ENCODE assay signal across 19 cellular contexts in the genomic region with DNA sequence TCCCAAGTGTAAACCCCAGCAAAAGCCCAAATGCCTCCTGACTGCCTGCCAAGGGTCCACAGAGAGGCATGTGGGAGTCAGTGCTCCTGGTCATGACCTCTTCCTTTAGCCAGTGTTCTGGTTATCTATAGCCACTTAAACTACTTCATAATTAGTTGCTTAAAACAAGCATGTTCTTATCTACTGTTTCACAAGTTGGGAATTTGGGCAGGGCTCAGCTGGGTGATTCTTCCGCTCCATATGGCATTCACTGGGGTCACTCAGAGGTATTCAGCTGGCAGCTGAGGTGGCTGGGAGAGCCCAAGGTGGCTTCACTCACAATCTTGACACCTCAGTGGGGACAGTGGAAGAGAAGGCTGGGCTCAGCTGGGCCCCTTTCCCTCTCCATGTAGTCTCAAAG.
DNase-seq lines count a peak whose midpoint lies in the region; ATAC-seq, FAIRE-seq and TF ChIP-seq lines count a peak whose summit lies in the region.
"Had no signal": no experiment of that assay in that cellular context is flagged by ENCODE, and none has a peak within 500 bp of the region (broad histone marks: within the 10 kb centered on the region; RNA-seq: fewer than 3 reads in every experiment).

No MANE protein-coding gene starts in this region.

- H3K9me1 ChIP-seq in K562 (ENCODE audit: control insufficient read depth, insufficient read depth, low read length): no peaks in the 10 kb centered on the region

- H3K9ac ChIP-seq in K562 (ENCODE audit: insufficient read depth in 1 of 2, low read depth in 2 of 2, low read length in 2 of 2): no peak overlapping the region
- H3K9ac ChIP-seq: BLaER1 treated with 17β-estradiol and CSF1 and Interleukin-3, amounts not matched to agents 10 nM and 100 nM; KMS-11 had no signal

- TF ChIP-seq CTCF in K562 (IDR thresholded peaks at IDR 0.05 in 2 of 3, conservative IDR thresholded peaks at IDR 0.05 in 1 of 3; ENCODE audit: insufficient read depth in 2 of 3, low read depth in 1 of 3, low read length in 3 of 3): no peak
- TF ChIP-seq CTCF in osteocyte (IDR thresholded peaks at IDR 0.05): no peak
- TF ChIP-seq CTCF in GM10266 (IDR thresholded peaks at IDR 0.05; ENCODE audit: control insufficient read depth, insufficient read depth, low read depth, missing control alignments): no peak

- no peaks in the 10 kb centered on the region for H3K79me2 ChIP-seq in K562 (ENCODE audit: control insufficient read depth, insufficient read depth, low read length)

- no TSS peak for BruUV-seq in K562 (replicated peaks; lab: Mats Ljungman, UMichigan)

- no peaks in the 10 kb centered on the region for H3K36me3 Mint-ChIP-seq in stimulated activated naive CD8-positive, alpha-beta T cell treated with anti-CD3 and anti-CD28 coated beads, Interleukin-15, Interleukin-2, amounts not matched to agents 100 ng/mL and 50 ng/mL, for 24 hours (ENCODE audit: low read depth)
- peaks cover 6% of the 10 kb centered on the region for H3K36me3 Mint-ChIP-seq in osteocyte (ENCODE audit: unreplicated experiment)
- H3K36me3 Mint-ChIP-seq: CD4-positive, CD25-positive, alpha-beta regulatory T cell had no signal

- no peak overlapping the region for H3K4me2 ChIP-seq in K562 (ENCODE audit: insufficient read depth, low read length)
- H3K4me2 ChIP-seq: BLaER1 treated with 17β-estradiol and CSF1 and Interleukin-3, amounts not matched to agents 10 nM and 100 nM; KMS-11 had no signal

- no peak for ATAC-seq in stimulated activated naive CD8-positive, alpha-beta T cell treated with anti-CD3 and anti-CD28 coated beads, Interleukin-15, amount 100 ng/mL, for 72 hours
- peak; percentile 36; the same call in 1 of the 3 replicates for ATAC-seq in K562
- ATAC-seq in GM19023 (IDR thresholded peaks at IDR 0.05; ENCODE audit: unreplicated experiment): no peak
- ATAC-seq: HCT116 had no signal

- H3K4me1 ChIP-seq in K562 (replicated peaks in 1 of 2; ENCODE audit: control insufficient read depth in 2 of 2, insufficient read depth in 2 of 2, low read length in 2 of 2): peaks cover 20 to 29% of the 10 kb centered on the region in 2 experiments; a peak in 3 of 5 replicates

- FAIRE-seq in K562 (lab: Jason Lieb, UNC): peak; percentile 74
- FAIRE-seq: GM12891 had no signal

- in situ Hi-C loops in K562 (cut with MboI): no loop called here

- POLR2A ChIA-PET in K562 (lab: Yijun Ruan, JAX): no interaction called here

- no peaks in the 10 kb centered on the region for H3K4me1 Mint-ChIP-seq in stimulated activated naive CD8-positive, alpha-beta T cell treated with anti-CD3 and anti-CD28 coated beads, Interleukin-15, Interleukin-2, amounts not matched to agents 100 ng/mL and 50 ng/mL, for 24 hours (ENCODE audit: low read depth)
- peaks cover 6% of the 10 kb centered on the region for H3K4me1 Mint-ChIP-seq in stimulated activated naive CD8-positive, alpha-beta T cell treated with anti-CD3 and anti-CD28 coated beads, Interleukin-15, amount 100 ng/mL, for 72 hours
- peaks cover 6% of the 10 kb centered on the region for H3K4me1 Mint-ChIP-seq in osteocyte (ENCODE audit: unreplicated experiment)
- H3K4me1 Mint-ChIP-seq: B cell had no signal

- H4K20me1 ChIP-seq in K562 (replicated peaks; ENCODE audit: control insufficient read depth, insufficient read depth, low read length): no peaks in the 10 kb centered on the region
- H4K20me1 ChIP-seq: BLaER1 treated with 17β-estradiol and CSF1 and Interleukin-3, amounts not matched to agents 10 nM and 100 nM had no signal

- no peaks in the 10 kb centered on the region for H3K27me3 Mint-ChIP-seq in stimulated activated naive CD8-positive, alpha-beta T cell treated with anti-CD3 and anti-CD28 coated beads, Interleukin-15, Interleukin-2, amounts not matched to agents 100 ng/mL and 50 ng/mL, for 24 hours
- peaks cover 8% of the 10 kb centered on the region for H3K27me3 Mint-ChIP-seq in stimulated activated naive CD8-positive, alpha-beta T cell treated with anti-CD3 and anti-CD28 coated beads, Interleukin-15, amount 100 ng/mL, for 72 hours
- H3K27me3 Mint-ChIP-seq in osteocyte (ENCODE audit: unreplicated experiment): peaks cover 3% of the 10 kb centered on the region
- H3K27me3 Mint-ChIP-seq: B cell had no signal

- CTCF ChIA-PET in K562 (lab: Yijun Ruan, JAX; ENCODE audit: low intra/inter-chr PET ratio): no interaction called here

- peak overlapping the region; percentile 28 for H3K27ac Mint-ChIP-seq in stimulated activated naive CD8-positive, alpha-beta T cell treated with anti-CD3 and anti-CD28 coated beads, Interleukin-15, Interleukin-2, amounts not matched to agents 100 ng/mL and 50 ng/mL, for 24 hours
- no peak overlapping the region for H3K27ac Mint-ChIP-seq in stimulated activated naive CD8-positive, alpha-beta T cell treated with anti-CD3 and anti-CD28 coated beads, Interleukin-15, amount 100 ng/mL, for 72 hours
- no peak overlapping the region for H3K27ac Mint-ChIP-seq in osteocyte (ENCODE audit: unreplicated experiment)
- H3K27ac Mint-ChIP-seq: B cell had no signal

- no peaks in the 10 kb centered on the region for H3K9me3 ChIP-seq in K562 (replicated peaks; ENCODE audit: control insufficient read depth, insufficient read depth, low read depth, low read length)

- no peak overlapping the region for H2AFZ ChIP-seq in K562 (ENCODE audit: low read depth, low read length)

- H3K4me3 Mint-ChIP-seq in stimulated activated naive CD8-positive, alpha-beta T cell treated with anti-CD3 and anti-CD28 coated beads, Interleukin-15, Interleukin-2, amounts not matched to agents 100 ng/mL and 50 ng/mL, for 24 hours: no peak overlapping the region
- no peak overlapping the region for H3K4me3 Mint-ChIP-seq in stimulated activated naive CD8-positive, alpha-beta T cell treated with anti-CD3 and anti-CD28 coated beads, Interleukin-15, amount 100 ng/mL, for 72 hours
- no peak overlapping the region for H3K4me3 Mint-ChIP-seq in osteocyte (ENCODE audit: unreplicated experiment)
- H3K4me3 Mint-ChIP-seq: B cell; CD4-positive, CD25-positive, alpha-beta regulatory T cell had no signal

- H3K9me3 Mint-ChIP-seq in stimulated activated naive CD8-positive, alpha-beta T cell treated with anti-CD3 and anti-CD28 coated beads, Interleukin-15, Interleukin-2, amounts not matched to agents 100 ng/mL and 50 ng/mL, for 24 hours: peaks cover 13% of the 10 kb centered on the region
- peaks cover 13 to 17% of the 10 kb centered on the region in 2 donors for H3K9me3 Mint-ChIP-seq in stimulated activated naive CD8-positive, alpha-beta T cell treated with anti-CD3 and anti-CD28 coated beads, Interleukin-15, amount 100 ng/mL, for 72 hours
- peaks cover 7% of the 10 kb centered on the region for H3K9me3 Mint-ChIP-seq in osteocyte (ENCODE audit: unreplicated experiment)

- WGBS in K562 (ENCODE audit: insufficient coverage, low coverage, missing lambda C conversion rate): 0% methylated on average over 1 of the region's 1 CpG

- TF ChIP-seq EP300 in K562 (IDR thresholded peaks at IDR 0.05; ENCODE audit: low read length): peak; percentile 24; the same call in 1 of the 2 replicates

- H3K27ac ChIP-seq in K562 (ENCODE audit: extremely low read depth, low read depth, low read length): no peak overlapping the region
- H3K27ac ChIP-seq: BLaER1 treated with 17β-estradiol and CSF1 and Interleukin-3, amounts not matched to agents 10 nM and 100 nM; KMS-11 had no signal

- no peaks in the 10 kb centered on the region for H3K27me3 ChIP-seq in K562 (ENCODE audit: control insufficient read depth in 2 of 2, insufficient read depth in 2 of 2, low read length in 2 of 2)
- H3K27me3 ChIP-seq: BLaER1 treated with 17β-estradiol and CSF1 and Interleukin-3, amounts not matched to agents 10 nM and 100 nM had no signal

- no peak for TF ChIP-seq POLR2A in K562 (conservative IDR thresholded peaks at IDR 0.05)

- DNase-seq in stimulated activated naive CD8-positive, alpha-beta T cell treated with anti-CD3 and anti-CD28 coated beads, Interleukin-15, amount 100 ng/mL, for 72 hours: no peak
- DNase-seq in OCI-M1 (lab: John Stamatoyannopoulos, UW) (peak; percentile 0), K562 (ENCODE audit: extremely low read depth in 1 of 4, low spot score in 3 of 4) (peak in 2 of 4 experiments; percentile 13 to 41), osteocyte (ENCODE audit: extremely low spot score, unreplicated experiment) (peak; percentile 62), GM10266 (ENCODE audit: extremely low spot score) (no peak)
- no peak for DNase-seq in stimulated activated CD4-positive, alpha-beta T cell treated with anti-CD3 and anti-CD28 coated beads, Interleukin-15, amount 100 ng/mL, for 24 hours
- DNase-seq: CD4-positive, CD25-positive, alpha-beta regulatory T cell; DMS153; DMS79; GF-D8; GOT3; H7 had no signal

- intact Hi-C loops in K562 (cut with micrococcal nuclease): no loop called here

- TF ChIP-seq RAD21 in K562 (CRISPR knock-in tag; conservative IDR thresholded peaks at IDR 0.05 in 1 of 2, IDR thresholded peaks at IDR 0.05 in 1 of 2): no peak

- no peak overlapping the region for H3K4me3 ChIP-seq in K562
- H3K4me3 ChIP-seq: BLaER1 treated with 17β-estradiol and CSF1 and Interleukin-3, amounts not matched to agents 10 nM and 100 nM had no signal

- H3K36me3 ChIP-seq in K562 (ENCODE audit: control insufficient read depth, insufficient read depth, low read length): no peaks in the 10 kb centered on the region

TF ChIP-seq in K562, 482 proteins besides CTCF, POLR2A, EP300 and RAD21 (continues in another document):
- TF ChIP-seq POLR2AphosphoS5 (IDR thresholded peaks at IDR 0.05; ENCODE audit: control insufficient read depth, insufficient read depth, low read depth, low read length) (0 out of 2 replicates have a peak, but pooled peaks have one; percentile 33), TFAP4 (CRISPR knock-in tag; IDR thresholded peaks at IDR 0.05; ENCODE audit: borderline replicate concordance) (peak; percentile 64), CBFA2T2 (conservative IDR thresholded peaks at IDR 0.05) (peak; percentile 78), TAL1 (IDR thresholded peaks at IDR 0.05) (peak; percentile 51), STAT5A (IDR thresholded peaks at IDR 0.05; ENCODE audit: borderline replicate concordance, low read length) (0 out of 2 replicates have a peak, but pooled peaks have one; percentile 14), ARID1B (IDR thresholded peaks at IDR 0.05) (peak; percentile 67), CREM (IDR thresholded peaks at IDR 0.05; ENCODE audit: low read depth) (no peak)

Comparison
In these comparisons a context has a peak if more than half of its experiments do, and no peak if none do; other contexts are left out.
1. DNase-seq: peak in OCI-M1 (single experiment) and osteocyte (single experiment); none in stimulated activated naive CD8-positive, alpha-beta T cell treated with anti-CD3 and anti-CD28 coated beads, Interleukin-15, amount 100 ng/mL, for 72 hours (0 of 2), stimulated activated CD4-positive, alpha-beta T cell treated with anti-CD3 and anti-CD28 coated beads, Interleukin-15, amount 100 ng/mL, for 24 hours (single experiment) and GM10266 (single experiment).